Comparison of ENCODE assay signal across 9 cellular contexts in genomic region chr16:53061701-53062159, GRCh38. TPM values are rescaled to one million over a fixed set of nuclear protein-coding genes. Genes with fewer than 3 reads are reported as not detected.
A peak's percentile ranks its signal among the peaks of the same experiment; 100 is the strongest.
DNase-seq lines count a peak whose midpoint lies in the region; ATAC-seq and TF ChIP-seq lines count a peak whose summit lies in the region.
"Had no signal": no experiment of that assay in that cellular context is flagged by ENCODE, and none has a peak within 500 bp of the region (broad histone marks: within the 10 kb centered on the region; RNA-seq: fewer than 3 reads in every experiment).

No MANE protein-coding gene starts in this region.

- H3K27ac Mint-ChIP-seq in naive thymus-derived CD8-positive, alpha-beta T cell: peak overlapping the region in 6 of 10 donors; percentile 4 to 85 (median 72)

- no peaks in the 10 kb centered on the region for H3K36me3 Mint-ChIP-seq in naive thymus-derived CD8-positive, alpha-beta T cell

- peak overlapping the region in 8 of 10 donors; percentile 13 to 71 (median 32) for H3K4me3 Mint-ChIP-seq in naive thymus-derived CD8-positive, alpha-beta T cell

- H3K27me3 Mint-ChIP-seq in naive thymus-derived CD8-positive, alpha-beta T cell: no peaks in the 10 kb centered on the region

- no peaks in the 10 kb centered on the region for H3K9me3 Mint-ChIP-seq in naive thymus-derived CD8-positive, alpha-beta T cell

- peak; percentile 11 for TF ChIP-seq CTCF in GM06990 (IDR thresholded peaks at IDR 0.05; ENCODE audit: insufficient read depth, low read length, poor library complexity, severe bottlenecking)

- peak overlapping the region; percentile 50 for H3K4me3 ChIP-seq in GM06990 (replicated peaks; ENCODE audit: low read depth, low read length)
- H3K4me3 ChIP-seq: body of pancreas had no signal

- peaks cover 12 to 68% (median 35%) of the 10 kb centered on the region in 4 donors for H3K4me1 Mint-ChIP-seq in naive thymus-derived CD8-positive, alpha-beta T cell

- DNase-seq in GM06990 (ENCODE audit: extremely low read depth, insufficient read length) (peak; percentile 80), AG08395 (ENCODE audit: low spot score) (no peak), NCI-H128 (lab: John Stamatoyannopoulos, UW; ENCODE audit: unreplicated experiment) (no peak), NCI-H146 treated with DMSO at 0.1 percent for 48 hours (lab: John Stamatoyannopoulos, UW; ENCODE audit: unreplicated experiment) (no peak)
- DNase-seq in activated CD8-positive, alpha-beta memory T cell treated with anti-CD3 and anti-CD28 coated beads for 24 hours: peak; percentile 71
- peak in 2 of 10 donors; percentile 7 to 24 for DNase-seq in naive thymus-derived CD8-positive, alpha-beta T cell

- ATAC-seq in GM19397 (IDR thresholded peaks at IDR 0.05; ENCODE audit: unreplicated experiment) (peak; percentile 85), HG03342 (IDR thresholded peaks at IDR 0.05; ENCODE audit: unreplicated experiment) (peak; percentile 90)
- ATAC-seq in naive thymus-derived CD8-positive, alpha-beta T cell: peak; percentile 45 to 79
- ATAC-seq: body of pancreas had no signal

- POLR2A ChIA-PET in naive thymus-derived CD8-positive, alpha-beta T cell (lab: Charles Lee): interaction anchor here (1.4 kb wide), 1 partner anchor 68 kb away, joined by 3 read pairs; no protein-coding TSS in a partner anchor

- H3K27me3 ChIP-seq in GM06990 (replicated peaks; ENCODE audit: control insufficient read depth, insufficient read depth, low read length): no peaks in the 10 kb centered on the region
- H3K27me3 ChIP-seq: body of pancreas had no signal

- H3K36me3 ChIP-seq in GM06990 (ENCODE audit: control insufficient read depth, insufficient read depth, low read length): no peaks in the 10 kb centered on the region; the same call in 1 of the 2 replicates

RNA-seq across cellular contexts. Expression of gene CHD9, which starts 6.9 kb away (rescaled TPM):
- 10 to 100 TPM; 36.4 to 42.6 TPM for total RNA-seq in naive thymus-derived CD8-positive, alpha-beta T cell
- 10 to 100 TPM; 18.4 to 28.8 (median 21.7) TPM for polyA plus RNA-seq in naive thymus-derived CD8-positive, alpha-beta T cell

RNA-seq across cellular contexts. Expression of gene CHD9NB, which starts 9.0 kb away (rescaled TPM):
- not detected for total RNA-seq in naive thymus-derived CD8-positive, alpha-beta T cell
- not detected for polyA plus RNA-seq in naive thymus-derived CD8-positive, alpha-beta T cell

Comparison
In these comparisons a context has a peak if more than half of its experiments do, and no peak if none do; other contexts are left out.
1. DNase-seq: peak in GM06990 (single experiment) and activated CD8-positive, alpha-beta memory T cell treated with anti-CD3 and anti-CD28 coated beads for 24 hours (single experiment); none in AG08395 (single experiment), NCI-H128 (single experiment) and NCI-H146 treated with DMSO at 0.1 percent for 48 hours (single experiment).
2. Peak in every context shown above with its lines, with median percentiles within 50 percentile points of each other: ATAC-seq.